11 cellular contexts compared by ENCODE assay signal in genomic region chr2:176131617-176132396, GRCh38. TPM values are rescaled to one million over a fixed set of nuclear protein-coding genes. Genes with fewer than 3 reads are reported as not detected.
DNase-seq lines count a peak whose midpoint lies in the region; ATAC-seq, FAIRE-seq and TF ChIP-seq lines count a peak whose summit lies in the region.
"Had no signal": no experiment of that assay in that cellular context is flagged by ENCODE, and none has a peak within 500 bp of the region (broad histone marks: within the 10 kb centered on the region; RNA-seq: fewer than 3 reads in every experiment).

No MANE protein-coding gene starts in this region.

- POLR2A ChIA-PET in IMR-90 (lab: Charles Lee; ENCODE audit: unreplicated experiment), result no interaction called here
- POLR2A ChIA-PET in GM12878 (lab: Charles Lee), result no interaction called here

- SMC1A ChIA-PET in GM12878 (lab: Charles Lee; ENCODE audit: uncharacterized antibody, unreplicated experiment), result interaction anchor here (0.7 to 3.2 kb wide), 13 partner anchors 9 to 1029 kb away, joined by 3 to 13 read pairs (median 4); no protein-coding TSS in a partner anchor

- H2AK5ac ChIP-seq in IMR-90 (ENCODE audit: low read depth, low read length), result no peak overlapping the region

- H3K9me3 ChIP-seq in IMR-90 (ENCODE audit: control insufficient read depth, insufficient read depth, low read length) (peaks cover 1% of the 10 kb centered on the region), GM12878 (replicated peaks; ENCODE audit: control insufficient read depth, insufficient read depth, low read length) (peaks cover 1% of the 10 kb centered on the region; the same call in 2 of the 3 replicates), ovary (no peaks in the 10 kb centered on the region), aorta (ENCODE audit: control insufficient read depth, low read length) (no peaks in the 10 kb centered on the region)

- H2AFZ ChIP-seq in IMR-90 (replicated peaks; ENCODE audit: low read length, poor library complexity) (no peak overlapping the region), GM12878 (ENCODE audit: control insufficient read depth, low read depth, low read length) (no peak overlapping the region)
- H2AFZ ChIP-seq: neural progenitor cell had no signal

- CTCF ChIA-PET in IMR-90 (lab: Yijun Ruan, JAX) (interaction anchor here (0.7 to 3.1 kb wide), 8 partner anchors 9 to 1017 kb away, joined by 3 to 23 read pairs (median 3); no protein-coding TSS in a partner anchor), GM12878 (lab: Yijun Ruan, JAX) (interaction anchor here (0.7 to 3.4 kb wide), 14 partner anchors 8 to 1216 kb away, joined by 3 to 36 read pairs (median 7); no protein-coding TSS in a partner anchor)

- no peak overlapping the region for H3K14ac ChIP-seq in IMR-90 (replicated peaks; ENCODE audit: low read depth, low read length)

- in situ Hi-C loops in IMR-90 (cut with MboI; ENCODE audit: low sequenced_read_pairs) (no loop called here), GM12878 (cut with MboI) (loop anchor here (25.0 kb wide), 1 partner anchor 1205 kb away; no protein-coding TSS in a partner anchor)

- H3K4ac ChIP-seq in IMR-90 (ENCODE audit: low read depth, low read length), result no peak overlapping the region

- no peak overlapping the region for H2BK15ac ChIP-seq in IMR-90 (ENCODE audit: low read depth, low read length)

- H3K27me3 ChIP-seq in IMR-90 (ENCODE audit: control insufficient read depth, insufficient read depth, low read length), result peaks cover 88% of the 10 kb centered on the region
- H3K27me3 ChIP-seq in GM12878 (replicated peaks in 1 of 2; ENCODE audit: control insufficient read depth in 2 of 2, insufficient read depth in 2 of 2, low read length in 1 of 2), result peaks cover 10 to 30% of the 10 kb centered on the region in 2 experiments
- H3K27me3 ChIP-seq in ovary, result no peaks in the 10 kb centered on the region
- H3K27me3 ChIP-seq in aorta (ENCODE audit: control insufficient read depth in 1 of 2, insufficient read depth in 2 of 2, low read length in 1 of 2), result no peaks in the 10 kb centered on the region

- no peak for TF ChIP-seq EP300 in GM12878 (IDR thresholded peaks at IDR 0.05; ENCODE audit: borderline replicate concordance in 1 of 2, control insufficient read depth in 1 of 2, low read depth in 2 of 2, low read length in 2 of 2)
- no peak for TF ChIP-seq EP300 in ovary (IDR thresholded peaks at IDR 0.05)

- no peaks in the 10 kb centered on the region for H3K36me3 ChIP-seq in IMR-90 (ENCODE audit: control insufficient read depth, insufficient read depth, low read length)
- H3K36me3 ChIP-seq in GM12878 (ENCODE audit: control insufficient read depth in 2 of 2, insufficient read depth in 2 of 2, low read length in 1 of 2), result no peaks in the 10 kb centered on the region
- no peaks in the 10 kb centered on the region for H3K36me3 ChIP-seq in ovary
- H3K36me3 ChIP-seq in aorta (ENCODE audit: control insufficient read depth in 1 of 2, insufficient read depth in 2 of 2, low read length in 1 of 2), result no peaks in the 10 kb centered on the region
- H3K36me3 ChIP-seq: neural progenitor cell had no signal

- H4K8ac ChIP-seq in IMR-90 (ENCODE audit: low read depth in 2 of 2, low read length in 2 of 2), result no peak overlapping the region

- H3K4me2 ChIP-seq in IMR-90 (ENCODE audit: low read depth, low read length) (peak overlapping the region; percentile 82), GM12878 (ENCODE audit: control insufficient read depth, insufficient read depth) (no peak overlapping the region)
- H3K4me2 ChIP-seq: neural progenitor cell had no signal

- H4K20me1 ChIP-seq in IMR-90 (ENCODE audit: insufficient read depth, low read length) (no peaks in the 10 kb centered on the region), GM12878 (ENCODE audit: control insufficient read depth, insufficient read depth) (no peaks in the 10 kb centered on the region)

- no peaks in the 10 kb centered on the region for H3K79me1 ChIP-seq in IMR-90 (ENCODE audit: low read depth in 1 of 2, low read length in 2 of 2)

- no peaks in the 10 kb centered on the region for H3K9me1 ChIP-seq in IMR-90 (ENCODE audit: insufficient read depth, low read length)

- no peak overlapping the region for H4K5ac ChIP-seq in IMR-90 (ENCODE audit: low read depth, low read length)

- no peaks in the 10 kb centered on the region for H3K4me1 ChIP-seq in IMR-90 (ENCODE audit: control insufficient read depth, insufficient read depth, low read length)
- no peaks in the 10 kb centered on the region for H3K4me1 ChIP-seq in GM12878 (ENCODE audit: control insufficient read depth, insufficient read depth, low read length)
- H3K4me1 ChIP-seq in ovary (ENCODE audit: insufficient read depth), result peaks cover 17% of the 10 kb centered on the region
- no peaks in the 10 kb centered on the region for H3K4me1 ChIP-seq in aorta (ENCODE audit: control insufficient read depth in 1 of 2, insufficient read depth in 2 of 2, low read length in 2 of 2)

- no peak overlapping the region for H4K91ac ChIP-seq in IMR-90 (ENCODE audit: insufficient read depth, low read depth, low read length)

- TF ChIP-seq RAD21 in IMR-90 (IDR thresholded peaks at IDR 0.05; ENCODE audit: low read length), result no peak
- TF ChIP-seq RAD21 in GM12878 (IDR thresholded peaks at IDR 0.05; ENCODE audit: insufficient read depth, low read depth, low read length), result no peak

- TF ChIP-seq CTCF in IMR-90 (conservative IDR thresholded peaks at IDR 0.05; ENCODE audit: low read depth, low read length) (no peak), GM12878 (IDR thresholded peaks at IDR 0.05 in 2 of 3, conservative IDR thresholded peaks at IDR 0.05 in 1 of 3; ENCODE audit: control insufficient read depth in 2 of 3, extremely low read depth in 1 of 3, insufficient read depth in 1 of 3, low read depth in 3 of 3, low read length in 3 of 3) (no peak), ovary (IDR thresholded peaks at IDR 0.05) (no peak)

- H3K18ac ChIP-seq in IMR-90 (ENCODE audit: low read depth, low read length), result no peak overlapping the region

- TF ChIP-seq POLR2A in IMR-90 (IDR thresholded peaks at IDR 0.05; ENCODE audit: low read depth, low read length) (no peak), GM12878 (IDR thresholded peaks at IDR 0.05; ENCODE audit: low read depth, low read length) (no peak), ovary (IDR thresholded peaks at IDR 0.05) (no peak)

- RAD21 ChIA-PET in GM12878 (lab: Charles Lee; ENCODE audit: unreplicated experiment), result interaction anchor here (1.5 to 2.4 kb wide), 3 partner anchors 423 to 1017 kb away, joined by 4 to 8 read pairs (median 7); no protein-coding TSS in a partner anchor

- dilution Hi-C loops in IMR-90 (cut with HindIII; ENCODE audit: low sequenced_read_pairs, unreplicated experiment), result no loop called here

- intact Hi-C loops in IMR-90 (cut with micrococcal nuclease), result no loop called here
- intact Hi-C loops in GM12878 (cut with micrococcal nuclease; ENCODE audit: unreplicated experiment), result no loop called here
- intact Hi-C loops in ovary (cut with DNase I), result loop anchor here in 1 of 4 donors (2.0 to 10.0 kb wide), 2 partner anchors 505 to 1133 kb away; partner anchors contain the start of gene NFE2L2
- intact Hi-C loops in aorta (cut with DNase I), result no loop called here

- no peak overlapping the region for H3K56ac ChIP-seq in IMR-90 (ENCODE audit: extremely low read depth, insufficient read depth, low read length)

- H3K23ac ChIP-seq in IMR-90 (ENCODE audit: low read depth, low read length), result no peak overlapping the region

- H2BK120ac ChIP-seq in IMR-90 (ENCODE audit: low read depth, low read length), result no peak overlapping the region

- FAIRE-seq in GM12878 (lab: Jason Lieb, UNC), result no peak
- FAIRE-seq: GM12892 had no signal

- H3K9ac ChIP-seq in IMR-90 (ENCODE audit: low read depth, low read length) (no peak overlapping the region), GM12878 (ENCODE audit: control insufficient read depth, insufficient read depth, low read length) (no peak overlapping the region)
- H3K9ac ChIP-seq: neural progenitor cell had no signal

- BruUV-seq in IMR-90 (replicated peaks; lab: Mats Ljungman, UMichigan) (no TSS peak), GM12878 (replicated peaks; lab: Mats Ljungman, UMichigan) (no TSS peak)

- H3K27ac ChIP-seq in IMR-90 (ENCODE audit: insufficient read depth, low read length) (no peak overlapping the region), GM12878 (ENCODE audit: control insufficient read depth, insufficient read depth) (no peak overlapping the region), ovary (peak overlapping the region; percentile 10 to 99), aorta (ENCODE audit: low read depth in 1 of 2, low read length in 2 of 2) (no peak overlapping the region)
- H3K27ac ChIP-seq: neural progenitor cell had no signal

- 6% methylated on average over 3 of the region's 9 CpGs; no CpG with 5 or more reads in 1 of the 2 experiments for WGBS in IMR-90 (ENCODE audit: extremely low coverage in 2 of 2, insufficient read length in 1 of 2), 2 experiments
- 36% methylated on average over 9 of the region's 9 CpGs for WGBS in GM12878 (ENCODE audit: insufficient coverage, insufficient replicate concordance, low lambda C conversion rate, missing lambda C conversion rate)
- WGBS in ovary, 3 donors, result 6 to 19% (median 11%) methylated on average over 9 of the region's 9 CpGs
- 67 to 92% methylated on average over 9 of the region's 9 CpGs for WGBS in aorta, 2 donors

- no peak overlapping the region for H2AK9ac ChIP-seq in IMR-90 (replicated peaks; ENCODE audit: low read depth, low read length, poor library complexity)

- H2BK5ac ChIP-seq in IMR-90 (ENCODE audit: low read depth, low read length, poor library complexity, severe bottlenecking), result no peak overlapping the region

- H2BK20ac ChIP-seq in IMR-90 (ENCODE audit: low read depth, low read length), result no peak overlapping the region

- H3K79me2 ChIP-seq in GM12878 (ENCODE audit: control insufficient read depth, insufficient read depth, low read length), result no peaks in the 10 kb centered on the region

- H3K4me3 ChIP-seq in IMR-90 (ENCODE audit: insufficient read depth, low read depth, low read length) (peak overlapping the region; percentile 39; the same call in 1 of the 2 replicates), GM12878 (peak overlapping the region; percentile 6; the same call in 1 of the 2 replicates), ovary (peak overlapping the region; percentile 55), aorta (ENCODE audit: low read length in 2 of 2) (no peak overlapping the region)
- H3K4me3 ChIP-seq: neural progenitor cell had no signal

- ATAC-seq in IMR-90 (ENCODE audit: low read depth), result no peak
- no peak for ATAC-seq in GM12878
- ATAC-seq in GM21576 (IDR thresholded peaks at IDR 0.05; ENCODE audit: unreplicated experiment), result no peak
- no peak for ATAC-seq in HG03378 (IDR thresholded peaks at IDR 0.05; ENCODE audit: unreplicated experiment)
- ATAC-seq in aorta (ENCODE audit: low FRiP score), result no peak

- no peak for DNase-seq in IMR-90
- no peak for DNase-seq in GM12878 (ENCODE audit: low read depth, low spot score)
- no peak for DNase-seq in ovary
- no peak for DNase-seq in aorta
- DNase-seq: NCI-H1105 treated with DMSO at 0.1 percent for 48 hours, T1000 had no signal

RNA-seq across cellular contexts. Expression of gene HOXD8, which starts 2.3 kb away (rescaled TPM):
- total RNA-seq in IMR-90 (2012; rRNA removed) (not detected in 2 replicates), GM12878 (2014; rRNA removed) (not detected in 2 replicates), GM12878 (2014; rRNA removed; fragmentation: Illumina TruSeq; extraction: Trizol) (not detected in 2 replicates), GM12878 (2021) (not detected in 2 replicates), ovary (10 to 100 TPM; 29.2 to 46.8 (median 33.1) TPM), aorta (10 to 100 TPM; 11.5 to 14.4 TPM)
- polyA plus RNA-seq in IMR-90 (2012; rRNA removed) (not detected in 2 replicates), GM12878 (2011; rRNA removed) (not detected in 2 replicates), GM12878 (2014; fragmentation: Illumina TruSeq; extraction: Trizol) (not detected in 2 replicates), GM12878 (2014; fragmentation: Nextera tagmentation; extraction: Ambion mirVana) (not detected), GM12878 (2014; rRNA removed) (not detected in 2 replicates), GM12878 (2016; fragmentation: Nextera tagmentation; extraction: Ambion mirVana) (not detected), ovary (10 to 100 TPM; 36.9 to 50.6 TPM), aorta (1 to 10 TPM; 2.5 to 7.3 TPM)
- polyA plus RNA-seq in IMR-90 (2012; cell fraction: cytosol; rRNA removed), result not detected in 2 replicates
- polyA plus RNA-seq in IMR-90 (2012; cell fraction: nucleus; rRNA removed; ENCODE audit: low replicate concordance), result not detected in 2 replicates
- not detected in 2 replicates for total RNA-seq in GM12878 (2013; cell fraction: nucleolus; rRNA removed)
- polyA plus RNA-seq in GM12878 (2011; ENCODE audit: low read depth), result not detected
- polyA plus RNA-seq in GM12878 (2011; cell fraction: cytosol; rRNA removed), result not detected in 2 replicates
- not detected in 2 replicates for polyA plus RNA-seq in GM12878 (2011; cell fraction: nucleus; rRNA removed)
- polyA plus RNA-seq in GM12878 (2012), result not detected in 2 replicates
- not detected in 2 replicates for polyA minus RNA-seq in GM12878 (2011; rRNA and poly(A)+ RNA removed)
- polyA minus RNA-seq in GM12878 (2011; cell fraction: cytosol; rRNA and poly(A)+ RNA removed), result not detected in 2 replicates
- not detected in 2 replicates for polyA minus RNA-seq in GM12878 (2011; cell fraction: nucleus; rRNA and poly(A)+ RNA removed)

RNA-seq across cellular contexts. Expression of gene HOXD9, which starts 9.3 kb away (rescaled TPM):
- total RNA-seq in IMR-90 (2012; rRNA removed) (not detected in 2 replicates), GM12878 (2014; rRNA removed) (not detected in 2 replicates), GM12878 (2014; rRNA removed; fragmentation: Illumina TruSeq; extraction: Trizol) (not detected in 2 replicates), GM12878 (2021) (not detected in 2 replicates), ovary (10 to 100 TPM in 6 of 7 donors, 1 to 10 TPM in 1; 9.7 to 20.6 (median 12.8) TPM), aorta (1 to 10 TPM; 1.8 to 2.3 TPM)
- polyA plus RNA-seq in IMR-90 (2012; rRNA removed) (not detected in 2 replicates), GM12878 (2011; rRNA removed) (not detected in 2 replicates), GM12878 (2014; fragmentation: Illumina TruSeq; extraction: Trizol) (not detected in 2 replicates), GM12878 (2014; fragmentation: Nextera tagmentation; extraction: Ambion mirVana) (not detected), GM12878 (2014; rRNA removed) (not detected in 2 replicates), GM12878 (2016; fragmentation: Nextera tagmentation; extraction: Ambion mirVana) (not detected), ovary (10 to 100 TPM; 11.7 to 13.0 TPM), aorta (under 1 TPM in 1 of 2 donors, not detected in 1; 0.08 TPM)
- polyA plus RNA-seq in IMR-90 (2012; cell fraction: cytosol; rRNA removed), result not detected in 2 replicates
- not detected in 2 replicates for polyA plus RNA-seq in IMR-90 (2012; cell fraction: nucleus; rRNA removed; ENCODE audit: low replicate concordance)
- total RNA-seq in GM12878 (2013; cell fraction: nucleolus; rRNA removed), result not detected in 2 replicates
- not detected for polyA plus RNA-seq in GM12878 (2011; ENCODE audit: low read depth)
- polyA plus RNA-seq in GM12878 (2011; cell fraction: cytosol; rRNA removed), result not detected in 2 replicates
- polyA plus RNA-seq in GM12878 (2011; cell fraction: nucleus; rRNA removed), result not detected in 2 replicates
- polyA plus RNA-seq in GM12878 (2012), result not detected in 2 replicates
- polyA minus RNA-seq in GM12878 (2011; rRNA and poly(A)+ RNA removed), result not detected in 2 replicates
- polyA minus RNA-seq in GM12878 (2011; cell fraction: cytosol; rRNA and poly(A)+ RNA removed), result not detected in 2 replicates
- not detected in 2 replicates for polyA minus RNA-seq in GM12878 (2011; cell fraction: nucleus; rRNA and poly(A)+ RNA removed)

RNA-seq across cellular contexts. Expression of gene HOXD10, which starts 15.2 kb away (rescaled TPM):
- total RNA-seq in IMR-90 (2012; rRNA removed) (not detected in 2 replicates), GM12878 (2014; rRNA removed) (not detected in 2 replicates), GM12878 (2014; rRNA removed; fragmentation: Illumina TruSeq; extraction: Trizol) (not detected in 2 replicates), GM12878 (2021) (not detected in 2 replicates), ovary (1 to 10 TPM in 4 of 7 donors, under 1 TPM in 3; 0.38 to 3.2 (median 1.0) TPM), aorta (1 to 10 TPM in 1 of 2 donors, not detected in 1; 1.4 TPM)
- polyA plus RNA-seq in IMR-90 (2012; rRNA removed) (not detected in 2 replicates), GM12878 (2011; rRNA removed) (not detected in 2 replicates), GM12878 (2014; fragmentation: Illumina TruSeq; extraction: Trizol) (not detected in 2 replicates), GM12878 (2014; fragmentation: Nextera tagmentation; extraction: Ambion mirVana) (not detected), GM12878 (2014; rRNA removed) (not detected in 2 replicates), GM12878 (2016; fragmentation: Nextera tagmentation; extraction: Ambion mirVana) (not detected), ovary (1 to 10 TPM; 1.1 to 8.1 TPM), aorta (not detected)
- polyA plus RNA-seq in IMR-90 (2012; cell fraction: cytosol; rRNA removed), result not detected in 2 replicates
- polyA plus RNA-seq in IMR-90 (2012; cell fraction: nucleus; rRNA removed; ENCODE audit: low replicate concordance), result not detected in 2 replicates
- total RNA-seq in GM12878 (2013; cell fraction: nucleolus; rRNA removed), result not detected in 2 replicates
- polyA plus RNA-seq in GM12878 (2011; ENCODE audit: low read depth), result not detected
- polyA plus RNA-seq in GM12878 (2011; cell fraction: cytosol; rRNA removed), result not detected in 2 replicates
- not detected in 2 replicates for polyA plus RNA-seq in GM12878 (2011; cell fraction: nucleus; rRNA removed)
- polyA plus RNA-seq in GM12878 (2012), result not detected in 2 replicates
- polyA minus RNA-seq in GM12878 (2011; rRNA and poly(A)+ RNA removed), result not detected in 2 replicates
- polyA minus RNA-seq in GM12878 (2011; cell fraction: cytosol; rRNA and poly(A)+ RNA removed), result not detected in 2 replicates
- polyA minus RNA-seq in GM12878 (2011; cell fraction: nucleus; rRNA and poly(A)+ RNA removed), result not detected in 2 replicates

RNA-seq across cellular contexts. Expression of gene HOXD4, which starts 19.5 kb away (rescaled TPM):
- total RNA-seq in IMR-90 (2012; rRNA removed) (not detected in 2 replicates), GM12878 (2014; rRNA removed) (not detected in 2 replicates), GM12878 (2014; rRNA removed; fragmentation: Illumina TruSeq; extraction: Trizol) (not detected in 2 replicates), GM12878 (2021) (not detected in 2 replicates), ovary (10 to 100 TPM in 6 of 7 donors, 1 to 10 TPM in 1; 6.2 to 16.5 (median 12.7) TPM), aorta (1 to 10 TPM; 7.7 to 9.8 TPM)
- polyA plus RNA-seq in IMR-90 (2012; rRNA removed) (not detected in 2 replicates), GM12878 (2011; rRNA removed) (0.07 and 0.13 TPM in 2 replicates), GM12878 (2014; fragmentation: Illumina TruSeq; extraction: Trizol) (not detected in 2 replicates), GM12878 (2014; fragmentation: Nextera tagmentation; extraction: Ambion mirVana) (not detected), GM12878 (2014; rRNA removed) (not detected in 2 replicates), GM12878 (2016; fragmentation: Nextera tagmentation; extraction: Ambion mirVana) (not detected), ovary (10 to 100 TPM in 1 of 2 donors, 1 to 10 TPM in 1; 8.3 to 11.0 TPM), aorta (1 to 10 TPM in 1 of 2 donors, not detected in 1; 7.7 TPM)
- not detected in 2 replicates for polyA plus RNA-seq in IMR-90 (2012; cell fraction: cytosol; rRNA removed)
- not detected in 2 replicates for polyA plus RNA-seq in IMR-90 (2012; cell fraction: nucleus; rRNA removed; ENCODE audit: low replicate concordance)
- not detected in 2 replicates for total RNA-seq in GM12878 (2013; cell fraction: nucleolus; rRNA removed)
- polyA plus RNA-seq in GM12878 (2011; ENCODE audit: low read depth), result not detected
- 0.04 and 0.23 TPM in 2 replicates for polyA plus RNA-seq in GM12878 (2011; cell fraction: cytosol; rRNA removed)
- 0.16 and 0.25 TPM in 2 replicates for polyA plus RNA-seq in GM12878 (2011; cell fraction: nucleus; rRNA removed)
- not detected in 2 replicates for polyA plus RNA-seq in GM12878 (2012)
- 0.26 TPM in 1 of 2 replicates, not detected in the other for polyA minus RNA-seq in GM12878 (2011; rRNA and poly(A)+ RNA removed)
- not detected in 2 replicates for polyA minus RNA-seq in GM12878 (2011; cell fraction: cytosol; rRNA and poly(A)+ RNA removed)
- not detected in 2 replicates for polyA minus RNA-seq in GM12878 (2011; cell fraction: nucleus; rRNA and poly(A)+ RNA removed)

RNA-seq across cellular contexts. Expression of gene HOXD11, which starts 24.7 kb away (rescaled TPM):
- total RNA-seq in IMR-90 (2012; rRNA removed) (not detected in 2 replicates), GM12878 (2014; rRNA removed) (not detected in 2 replicates), GM12878 (2014; rRNA removed; fragmentation: Illumina TruSeq; extraction: Trizol) (not detected in 2 replicates), GM12878 (2021) (not detected in 2 replicates), ovary (1 to 10 TPM in 2 of 7 donors, under 1 TPM in 1, not detected in 4; 0.61 to 1.3 (median 1.1) TPM), aorta (under 1 TPM in 1 of 2 donors, not detected in 1; 0.29 TPM)
- polyA plus RNA-seq in IMR-90 (2012; rRNA removed) (not detected in 2 replicates), GM12878 (2011; rRNA removed) (not detected in 2 replicates), GM12878 (2014; fragmentation: Illumina TruSeq; extraction: Trizol) (not detected in 2 replicates), GM12878 (2014; fragmentation: Nextera tagmentation; extraction: Ambion mirVana) (not detected), GM12878 (2014; rRNA removed) (not detected in 2 replicates), GM12878 (2016; fragmentation: Nextera tagmentation; extraction: Ambion mirVana) (not detected), ovary (under 1 TPM; 0.07 to 0.48 TPM), aorta (not detected)
- not detected in 2 replicates for polyA plus RNA-seq in IMR-90 (2012; cell fraction: cytosol; rRNA removed)
- polyA plus RNA-seq in IMR-90 (2012; cell fraction: nucleus; rRNA removed; ENCODE audit: low replicate concordance), result not detected in 2 replicates
- total RNA-seq in GM12878 (2013; cell fraction: nucleolus; rRNA removed), result not detected in 2 replicates
- not detected for polyA plus RNA-seq in GM12878 (2011; ENCODE audit: low read depth)
- polyA plus RNA-seq in GM12878 (2011; cell fraction: cytosol; rRNA removed), result not detected in 2 replicates
- polyA plus RNA-seq in GM12878 (2011; cell fraction: nucleus; rRNA removed), result not detected in 2 replicates
- polyA plus RNA-seq in GM12878 (2012), result not detected in 2 replicates
- not detected in 2 replicates for polyA minus RNA-seq in GM12878 (2011; rRNA and poly(A)+ RNA removed)
- polyA minus RNA-seq in GM12878 (2011; cell fraction: cytosol; rRNA and poly(A)+ RNA removed), result 0.94 TPM in 1 of 2 replicates, not detected in the other
- not detected in 2 replicates for polyA minus RNA-seq in GM12878 (2011; cell fraction: nucleus; rRNA and poly(A)+ RNA removed)
- total RNA-seq: dermis microvascular lymphatic vessel endothelial cell had no signal

Comparison
In these comparisons a context has a peak if more than half of its experiments do, and no peak if none do; other contexts are left out.
1. H3K27ac ChIP-seq: peak in ovary (2 of 2); none in IMR-90 (single experiment), GM12878 (single experiment) and aorta (0 of 2).
2. H3K4me3 ChIP-seq: peak in IMR-90 (single experiment), GM12878 (single experiment) and ovary (single experiment); none in aorta (0 of 2).
3. RNA of gene HOXD8, which starts 2.3 kb away (total RNA-seq): 29.2 to 46.8 TPM in ovary and 11.5 to 14.4 TPM in aorta; not detected in IMR-90 and not detected in GM12878; every median in the first group is over 10 times any median in the second.